In genomic region chrX:19091596-19091995, GRCh38 we compare ENCODE assay signal across 10 cellular contexts. TPM values are rescaled to one million over a fixed set of nuclear protein-coding genes. Genes with fewer than 3 reads are reported as not detected.
"Had no signal": no experiment of that assay in that cellular context is flagged by ENCODE, and none has a peak within 500 bp of the region (broad histone marks: within the 10 kb centered on the region; RNA-seq: fewer than 3 reads in every experiment).

No MANE protein-coding gene starts in this region.

- H3K4me1 Mint-ChIP-seq: IgD-negative memory B cell had no signal

- H3K4me3 ChIP-seq: GM23248, HAP-1 had no signal

- H3K27me3 Mint-ChIP-seq: IgD-negative memory B cell had no signal

- H2AFZ ChIP-seq: GM23248 had no signal

- H3K4me3 Mint-ChIP-seq: HFFc6, IgD-negative memory B cell had no signal

- ATAC-seq: HCT116 had no signal

- FAIRE-seq: HTR-8/SVneo had no signal

- H3K27ac ChIP-seq: GM23248 had no signal

- H3K9me3 ChIP-seq: HAP-1 had no signal

- H3K36me3 ChIP-seq: HAP-1 had no signal

- DNase-seq: GM23248, GOT3, H7, HFFc6, KG1 had no signal

- H3K27ac Mint-ChIP-seq: HFFc6 had no signal

- H3K9ac ChIP-seq: GM23248 had no signal

- H3K4me1 ChIP-seq: HAP-1 had no signal

RNA-seq across cellular contexts. Expression of gene ADGRG2, which starts 30.7 kb away (rescaled TPM):
- total RNA-seq: GM23248, HFFc6, HT-29 had no signal
